20 cellular contexts compared by ENCODE assay signal in genomic region chr1:53083636-53084588, GRCh38. TPM values are rescaled to one million over a fixed set of nuclear protein-coding genes. Genes with fewer than 3 reads are reported as not detected.
DNase-seq lines count a peak whose midpoint lies in the region; ATAC-seq, FAIRE-seq and TF ChIP-seq lines count a peak whose summit lies in the region.
"Had no signal": no experiment of that assay in that cellular context is flagged by ENCODE, and none has a peak within 500 bp of the region (broad histone marks: within the 10 kb centered on the region; RNA-seq: fewer than 3 reads in every experiment).

No MANE protein-coding gene starts in this region.

- in situ Hi-C loops in GM13977 (cut with MboI; ENCODE audit: low pct_unique_long_range_greater_than_20kb, low sequenced_read_pairs, unreplicated experiment): no loop called here

- no peak for FAIRE-seq in astrocyte (lab: Jason Lieb, UNC)
- FAIRE-seq: D721Med had no signal

- intact Hi-C loops in left ventricle myocardium superior (cut with micrococcal nuclease) (no loop called here), Right ventricle myocardium superior (cut with DNase I) (no loop called here)

- H3K27ac ChIP-seq in astrocyte (ENCODE audit: low read depth, low read length) (no peak overlapping the region), osteoblast (ENCODE audit: low read depth, low read length) (no peak overlapping the region), hepatocyte (no peak overlapping the region)
- H3K27ac ChIP-seq: SJCRH30 had no signal

- TF ChIP-seq CTCF in astrocyte (IDR thresholded peaks at IDR 0.05; ENCODE audit: insufficient read depth, low read depth, low read length) (no peak), osteoblast (IDR thresholded peaks at IDR 0.05; ENCODE audit: extremely low read depth, low read depth, low read length) (no peak), hepatocyte (IDR thresholded peaks at IDR 0.05; ENCODE audit: poor library complexity) (no peak), GM13977 (IDR thresholded peaks at IDR 0.05; ENCODE audit: extremely low read depth, insufficient read depth, missing control alignments) (no peak)

- H3K27ac Mint-ChIP-seq in astrocyte (ENCODE audit: unreplicated experiment): no peak overlapping the region
- H3K27ac Mint-ChIP-seq in immature natural killer cell: peak overlapping the region in 5 of 6 donors; percentile 52 to 90 (median 82)

- H3K36me3 ChIP-seq in astrocyte (ENCODE audit: insufficient read depth, low read length) (no peaks in the 10 kb centered on the region), osteoblast (ENCODE audit: insufficient read depth, low read length) (no peaks in the 10 kb centered on the region), hepatocyte (replicated peaks; ENCODE audit: insufficient read depth, low read depth) (no peaks in the 10 kb centered on the region)
- H3K36me3 ChIP-seq: SJCRH30 had no signal

- no peaks in the 10 kb centered on the region for H3K4me1 ChIP-seq in astrocyte (ENCODE audit: insufficient read depth, low read length)
- H3K4me1 ChIP-seq in osteoblast (ENCODE audit: insufficient read depth, low read length): no peaks in the 10 kb centered on the region
- H3K4me1 ChIP-seq in hepatocyte (ENCODE audit: insufficient read depth): no peaks in the 10 kb centered on the region

- H3K4me1 Mint-ChIP-seq in astrocyte (ENCODE audit: low read depth, unreplicated experiment) (peaks cover 11% of the 10 kb centered on the region), immature natural killer cell (peaks cover 22 to 33% of the 10 kb centered on the region in 2 donors)

- H4K20me1 ChIP-seq in astrocyte (ENCODE audit: insufficient read depth, low read length) (no peaks in the 10 kb centered on the region), osteoblast (ENCODE audit: insufficient read depth, low read length) (no peaks in the 10 kb centered on the region), hepatocyte (ENCODE audit: insufficient read depth, poor library complexity, severe bottlenecking) (no peaks in the 10 kb centered on the region)

- H3K4me3 ChIP-seq in astrocyte (ENCODE audit: insufficient read depth, low read depth, low read length) (no peak overlapping the region), osteoblast (ENCODE audit: insufficient read depth, low read length) (no peak overlapping the region), hepatocyte (no peak overlapping the region)
- H3K4me3 ChIP-seq: SJCRH30 had no signal

- no peak for ATAC-seq in left ventricle myocardium superior
- ATAC-seq in Right ventricle myocardium superior (ENCODE audit: poor library complexity): no peak

- no peak overlapping the region for H2AFZ ChIP-seq in astrocyte (ENCODE audit: low read depth, low read length)
- no peak overlapping the region for H2AFZ ChIP-seq in osteoblast (ENCODE audit: low read length)
- no peak overlapping the region for H2AFZ ChIP-seq in hepatocyte

- H3K4me2 ChIP-seq in astrocyte (ENCODE audit: low read length) (no peak overlapping the region), osteoblast (ENCODE audit: insufficient read depth, low read length) (no peak overlapping the region), hepatocyte (no peak overlapping the region)

- no peaks in the 10 kb centered on the region for H3K9me2 ChIP-seq in hepatocyte (replicated peaks; ENCODE audit: insufficient read depth)

- peak overlapping the region; percentile 40 for H3K4me3 Mint-ChIP-seq in astrocyte (ENCODE audit: unreplicated experiment)
- H3K4me3 Mint-ChIP-seq in immature natural killer cell: peak overlapping the region; percentile 28 to 76 (median 57)

- no peaks in the 10 kb centered on the region for H3K9me3 Mint-ChIP-seq in astrocyte (ENCODE audit: unreplicated experiment)
- no peaks in the 10 kb centered on the region for H3K9me3 Mint-ChIP-seq in immature natural killer cell
- H3K9me3 Mint-ChIP-seq: CD8-positive, alpha-beta memory T cell had no signal

- H3K9me3 ChIP-seq in astrocyte (ENCODE audit: insufficient read depth, low read depth, low read length) (no peaks in the 10 kb centered on the region), osteoblast (ENCODE audit: low read depth, low read length) (no peaks in the 10 kb centered on the region), hepatocyte (ENCODE audit: low read depth) (no peaks in the 10 kb centered on the region)
- H3K9me3 ChIP-seq: SJCRH30 had no signal

- H3K36me3 Mint-ChIP-seq in astrocyte (ENCODE audit: low read depth, unreplicated experiment) (no peaks in the 10 kb centered on the region), immature natural killer cell (no peaks in the 10 kb centered on the region)
- H3K36me3 Mint-ChIP-seq: CD8-positive, alpha-beta memory T cell had no signal

- WGBS in hepatocyte (ENCODE audit: low lambda C conversion rate, missing lambda C conversion rate): 88% methylated on average over 17 of the region's 17 CpGs

- peaks cover 39% of the 10 kb centered on the region for H3K27me3 Mint-ChIP-seq in astrocyte (ENCODE audit: low read depth, unreplicated experiment)
- peaks cover 3 to 8% (median 3%) of the 10 kb centered on the region in 3 donors for H3K27me3 Mint-ChIP-seq in immature natural killer cell (ENCODE audit: low read depth in 3 of 3)

- H3K79me2 ChIP-seq in astrocyte (ENCODE audit: insufficient read depth, low read length) (no peaks in the 10 kb centered on the region), osteoblast (ENCODE audit: insufficient read depth, low read length) (no peaks in the 10 kb centered on the region), hepatocyte (no peaks in the 10 kb centered on the region)

- H3K9ac ChIP-seq in astrocyte (ENCODE audit: low read length): no peak overlapping the region

- peak; percentile 9 for DNase-seq in left ventricle myocardium superior
- DNase-seq in Right ventricle myocardium superior: no peak
- no peak for DNase-seq in astrocyte (ENCODE audit: low read depth)
- no peak for DNase-seq in immature natural killer cell
- DNase-seq in osteoblast (ENCODE audit: insufficient read length, low spot score, missing footprints): peak; percentile 79
- no peak for DNase-seq in hepatocyte (ENCODE audit: low spot score)
- no peak for DNase-seq in GM13977 (ENCODE audit: low spot score)
- DNase-seq in NCI-H748 treated with DMSO at 0.1 percent for 48 hours (lab: John Stamatoyannopoulos, UW): no peak
- DNase-seq: 8988T, DMS79 treated with DMSO at 0.1 percent for 48 hours, NCI-H1105 treated with DMSO at 0.1 percent for 48 hours, NCI-H187, NCI-H345, NCI-H526 treated with DMSO at 0.1 percent for 48 hours, SJCRH30 had no signal

- H3K27me3 ChIP-seq in astrocyte (ENCODE audit: insufficient read depth, low read length): no peaks in the 10 kb centered on the region
- no peaks in the 10 kb centered on the region for H3K27me3 ChIP-seq in osteoblast (ENCODE audit: insufficient read depth, low read length)
- no peaks in the 10 kb centered on the region for H3K27me3 ChIP-seq in hepatocyte
- H3K27me3 ChIP-seq: SJCRH30 had no signal

RNA-seq across cellular contexts. Expression of gene PODN, which starts 21.9 kb away (rescaled TPM):
- total RNA-seq in left ventricle myocardium superior (19.4 TPM), Right ventricle myocardium superior (30.1 TPM), astrocyte (1.9 and 2.6 TPM in 2 replicates), osteoblast (43.3 and 52.8 TPM in 2 replicates), hepatocyte (2.1 and 3.9 TPM in 2 replicates)
- polyA plus RNA-seq in immature natural killer cell (1 to 10 TPM; 1.7 to 4.3 (median 2.9) TPM), hepatocyte (4.9 and 9.2 TPM in 2 replicates)
- total RNA-seq: CD8-positive, alpha-beta memory T cell; G401; OCI-LY7 had no signal

RNA-seq across cellular contexts. Expression of gene SLC1A7, which starts 58.5 kb away (rescaled TPM):
- total RNA-seq in left ventricle myocardium superior (0.32 TPM), Right ventricle myocardium superior (0.08 TPM), astrocyte (not detected in 2 replicates), osteoblast (under 0.01 and 0.36 TPM in 2 replicates), hepatocyte (not detected in 2 replicates)
- polyA plus RNA-seq in immature natural killer cell (1 to 10 TPM; 2.1 to 6.4 (median 4.8) TPM), hepatocyte (0.46 TPM in 1 of 2 replicates, not detected in the other)
- total RNA-seq: CD8-positive, alpha-beta memory T cell; OCI-LY7; RPMI7951 had no signal

Comparison
In these comparisons a context has a peak if more than half of its experiments do, and no peak if none do; other contexts are left out.
1. DNase-seq: peak in left ventricle myocardium superior (single experiment) and osteoblast (single experiment); none in Right ventricle myocardium superior (single experiment), astrocyte (single experiment), immature natural killer cell (0 of 3), hepatocyte (single experiment), GM13977 (single experiment) and NCI-H748 treated with DMSO at 0.1 percent for 48 hours (single experiment).